Comparison of ENCODE assay signal across 7 cellular contexts in genomic region chr15:82192394-82192793, GRCh38.
DNase-seq lines count a peak whose midpoint lies in the region; ATAC-seq, FAIRE-seq and TF ChIP-seq lines count a peak whose summit lies in the region.
"Not testable (repeated sequence)": the region's sequence is repeated elsewhere in the genome, so short reads cannot be mapped to it uniquely, and the experiment has no call there.

No MANE protein-coding gene starts in this region.

- not testable (repeated sequence) for H3K27ac ChIP-seq in RWPE2 (ENCODE audit: poor library complexity, severe bottlenecking)

- peaks cover 13% of the 10 kb centered on the region for H3K36me3 ChIP-seq in RWPE2 (ENCODE audit: low read depth)

- 0 out of 3 replicates have a peak, but pooled peaks have one; percentile 29 for ATAC-seq in RWPE2 (ENCODE audit: low read depth)
- ATAC-seq in esophagus mucosa, result peak; percentile 51
- peak; percentile 30 for ATAC-seq in left lobe of liver

- H3K4me3 ChIP-seq in RWPE2 (ENCODE audit: severe bottlenecking); fibroblast of villous mesenchyme (ENCODE audit: low read depth, low read length): not testable (repeated sequence)

- not testable (repeated sequence) for H3K4me1 ChIP-seq in RWPE2 (ENCODE audit: insufficient read depth, poor library complexity, severe bottlenecking)

- FAIRE-seq in H54 (lab: Jason Lieb, UNC) (peak; percentile 91), HTR-8/SVneo (lab: Jason Lieb, UNC) (peak; percentile 62)

- DNase-seq in H54 (ENCODE audit: insufficient read length, low spot score); HTR-8/SVneo (ENCODE audit: insufficient read length, low spot score); RWPE2 (ENCODE audit: low spot score); left lobe of liver (ENCODE audit: low spot score): not testable (repeated sequence)
- peak; percentile 8 for DNase-seq in fibroblast of villous mesenchyme (ENCODE audit: low read depth)
- peak; percentile 33 for DNase-seq in renal cortical epithelial cell (ENCODE audit: low read depth)

- not testable (repeated sequence) for TF ChIP-seq POLR2A in H54 (IDR thresholded peaks at IDR 0.05; ENCODE audit: low read depth, low read length)

- TF ChIP-seq CTCF in RWPE2 (IDR thresholded peaks at IDR 0.05; ENCODE audit: poor library complexity, severe bottlenecking); fibroblast of villous mesenchyme (IDR thresholded peaks at IDR 0.05; ENCODE audit: insufficient read depth, low read depth, low read length): not testable (repeated sequence)

- not testable (repeated sequence) for H3K27me3 ChIP-seq in RWPE2 (ENCODE audit: insufficient read depth, poor library complexity, severe bottlenecking)

- H3K9me3 ChIP-seq in RWPE2 (ENCODE audit: severe bottlenecking), result not testable (repeated sequence)
